Comparison of ENCODE assay signal across 8 cellular contexts in genomic region chr1:19311931-19312781, GRCh38. TPM values are rescaled to one million over a fixed set of nuclear protein-coding genes. Genes with fewer than 3 reads are reported as not detected.
DNase-seq lines count a peak whose midpoint lies in the region; ATAC-seq, FAIRE-seq and TF ChIP-seq lines count a peak whose summit lies in the region.

Gene AKR7A2, minus strand, starts transcription at chr1:19312144. Its CDS starts 20 bp downstream, at chr1:19312124.
A gene with protein sequence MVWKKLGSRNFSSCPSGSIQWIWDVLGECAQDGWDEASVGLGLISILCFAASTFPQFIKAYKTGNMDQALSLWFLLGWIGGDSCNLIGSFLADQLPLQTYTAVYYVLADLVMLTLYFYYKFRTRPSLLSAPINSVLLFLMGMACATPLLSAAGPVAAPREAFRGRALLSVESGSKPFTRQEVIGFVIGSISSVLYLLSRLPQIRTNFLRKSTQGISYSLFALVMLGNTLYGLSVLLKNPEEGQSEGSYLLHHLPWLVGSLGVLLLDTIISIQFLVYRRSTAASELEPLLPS (plus strand): TSS chr1:19312326. CDS start chr1:19317678, 5,352 bp downstream.

- H3K79me2 ChIP-seq in keratinocyte (ENCODE audit: control insufficient read depth, insufficient read depth, low read length), result peaks cover 14% of the 10 kb centered on the region

- ATAC-seq in GM19035 (IDR thresholded peaks at IDR 0.05; ENCODE audit: unreplicated experiment), result peak; percentile 82
- ATAC-seq in HG03280 (IDR thresholded peaks at IDR 0.05; ENCODE audit: unreplicated experiment), result peak; percentile 80

- no peaks in the 10 kb centered on the region for H3K9me3 ChIP-seq in keratinocyte (ENCODE audit: control insufficient read depth, low read depth, low read length)

- peak within 1 kb of the TSS; percentile 98 for H3K4me2 ChIP-seq in keratinocyte (ENCODE audit: control insufficient read depth, extremely low read depth, insufficient read depth, low read depth, low read length)

- FAIRE-seq in keratinocyte (lab: Jason Lieb, UNC), result no peak

- dilution Hi-C loops in keratinocyte (cut with MboI; ENCODE audit: extremely low pct_ligation_motif_present, low sequenced_read_pairs), result no loop called here

- H3K36me3 ChIP-seq in keratinocyte (ENCODE audit: control insufficient read depth in 2 of 2, extremely low read depth in 1 of 2, insufficient read depth in 2 of 2, low read length in 2 of 2), result peaks cover 7 to 14% of the 10 kb centered on the region in 2 experiments

- peak within 1 kb of the TSS; percentile 74 to 87 (median 82) for H3K4me3 ChIP-seq in keratinocyte (ENCODE audit: control insufficient read depth in 2 of 3, extremely low read depth in 1 of 3, insufficient read depth in 2 of 3, low read depth in 1 of 3, low read length in 3 of 3)

- DNase-seq in AG09319 (ENCODE audit: extremely low read depth, low read depth) (peak; percentile 76), NCI-H345 (lab: John Stamatoyannopoulos, UW) (peak; percentile 93), cerebellar nuclear complex (lab: John Stamatoyannopoulos, UW) (peak; percentile 39 to 72), keratinocyte (ENCODE audit: low read depth, low spot score) (peak; percentile 38)
- DNase-seq in activated CD4-positive, alpha-beta T cell treated with anti-CD3 and anti-CD28 coated beads for 1 hour, result peak; percentile 85
- peak; percentile 78 to 86 (median 83) for DNase-seq in stimulated activated CD4-positive, alpha-beta T cell treated with anti-CD3 and anti-CD28 coated beads, Interleukin-12 subunit alpha, Interleukin-12 subunit beta, amount 100 ng/mL, for 48 hours (ENCODE audit: low read depth in 2 of 3, low spot score in 1 of 3)

- peaks cover 42% of the 10 kb centered on the region for H3K4me1 ChIP-seq in keratinocyte (ENCODE audit: control insufficient read depth, extremely low read depth, insufficient read depth, low read length)

- no peaks in the 10 kb centered on the region for H3K27me3 ChIP-seq in keratinocyte (ENCODE audit: control insufficient read depth, extremely low read depth, insufficient read depth, low read length)

- H4K20me1 ChIP-seq in keratinocyte (ENCODE audit: control insufficient read depth, extremely low read depth, insufficient read depth, low read length), result no peaks in the 10 kb centered on the region

- TF ChIP-seq CTCF in AG09319 (IDR thresholded peaks at IDR 0.05; ENCODE audit: low read depth, low read length) (no peak), keratinocyte (optimal IDR thresholded peaks at IDR 0.05 in 1 of 3, IDR thresholded peaks at IDR 0.05 in 1 of 3, conservative IDR thresholded peaks at IDR 0.05 in 1 of 3; ENCODE audit: extremely low read depth in 1 of 3, insufficient read depth in 2 of 3, low read length in 3 of 3) (no peak)

- no peaks in the 10 kb centered on the region for H3K9me1 ChIP-seq in keratinocyte (ENCODE audit: control insufficient read depth, extremely low read depth, insufficient read depth, low read length)

- H3K9ac ChIP-seq in keratinocyte (ENCODE audit: control insufficient read depth, extremely low read depth, insufficient read depth, low read length), result peak within 1 kb of the TSS; percentile 85

- H2AFZ ChIP-seq in keratinocyte (ENCODE audit: control insufficient read depth, low read length), result peak within 1 kb of the TSS; percentile 88

- H3K27ac ChIP-seq in keratinocyte (ENCODE audit: control insufficient read depth, insufficient read depth, low read length), result peak within 1 kb of the TSS; percentile 66

RNA-seq across cellular contexts. Expression of gene AKR7A2, which starts in this region (rescaled TPM):
- 21.4 to 29.2 TPM (median 22.0 TPM) in 3 replicates for polyA plus RNA-seq in keratinocyte
- 18.6 TPM for polyA plus RNA-seq in keratinocyte (2011; ENCODE audit: low read depth)
- polyA plus RNA-seq in keratinocyte (2011; cell fraction: cytosol; rRNA removed), result 16.8 and 26.3 TPM in 2 replicates
- polyA plus RNA-seq in keratinocyte (2011; cell fraction: nucleus; rRNA removed), result 10.6 and 11.5 TPM in 2 replicates
- polyA plus RNA-seq in keratinocyte (2012; ENCODE audit: low replicate concordance), result 23.1 and 30.1 TPM in 2 replicates
- 14.1 to 26.6 TPM (median 21.6 TPM) in 3 replicates for polyA minus RNA-seq in keratinocyte
- 30.7 TPM for polyA minus RNA-seq in keratinocyte (2011; cell fraction: cytosol; rRNA and poly(A)+ RNA removed)
- polyA minus RNA-seq in keratinocyte (2011; cell fraction: nucleus; rRNA and poly(A)+ RNA removed), result 10.2 and 11.9 TPM in 2 replicates

RNA-seq across cellular contexts. Expression of the second gene that starts in this region (rescaled TPM):
- 8.0 to 16.5 TPM (median 11.6 TPM) in 3 replicates for polyA plus RNA-seq in keratinocyte
- 3.6 TPM for polyA plus RNA-seq in keratinocyte (2011; ENCODE audit: low read depth)
- polyA plus RNA-seq in keratinocyte (2011; cell fraction: cytosol; rRNA removed), result 6.7 and 14.7 TPM in 2 replicates
- polyA plus RNA-seq in keratinocyte (2011; cell fraction: nucleus; rRNA removed), result 16.7 and 23.6 TPM in 2 replicates
- 10.2 and 11.0 TPM in 2 replicates for polyA plus RNA-seq in keratinocyte (2012; ENCODE audit: low replicate concordance)
- polyA minus RNA-seq in keratinocyte, result 8.1 to 17.5 TPM (median 11.2 TPM) in 3 replicates
- polyA minus RNA-seq in keratinocyte (2011; cell fraction: cytosol; rRNA and poly(A)+ RNA removed), result 11.9 TPM
- 10.8 and 13.3 TPM in 2 replicates for polyA minus RNA-seq in keratinocyte (2011; cell fraction: nucleus; rRNA and poly(A)+ RNA removed)

Comparison
In these comparisons a context has a peak if more than half of its experiments do, and no peak if none do; other contexts are left out.
1. Peak in every context shown above with its lines: DNase-seq, ATAC-seq, H3K4me3 ChIP-seq and H3K27ac ChIP-seq.
2. DNase-seq: peak in every context shown above with its lines; median percentile 93 in NCI-H345; 85 in activated CD4-positive, alpha-beta T cell treated with anti-CD3 and anti-CD28 coated beads for 1 hour; 83 in stimulated activated CD4-positive, alpha-beta T cell treated with anti-CD3 and anti-CD28 coated beads, Interleukin-12 subunit alpha, Interleukin-12 subunit beta, amount 100 ng/mL, for 48 hours; 76 in AG09319; 56 in cerebellar nuclear complex; 38 in keratinocyte.